Comparison of ENCODE assay signal across 15 cellular contexts in the genomic region with DNA sequence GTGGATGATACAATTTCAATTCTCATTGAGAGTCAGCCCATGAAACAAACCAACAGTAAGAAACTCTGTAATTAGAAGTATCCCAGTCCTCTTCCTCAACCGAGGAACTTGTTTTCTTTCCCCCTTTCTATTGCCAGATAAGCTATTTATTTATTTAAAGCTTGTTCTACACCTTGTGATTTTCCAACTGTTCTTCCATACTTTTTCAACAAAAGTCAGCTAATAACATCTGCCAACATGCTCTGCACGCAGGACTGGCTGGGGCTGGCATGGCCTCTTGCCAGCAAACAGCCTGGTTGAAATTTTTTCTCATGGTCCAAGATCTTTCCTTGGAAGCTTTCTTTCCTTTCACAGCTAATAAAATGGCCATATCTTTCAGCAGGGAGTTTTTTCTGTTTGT.
A peak's percentile ranks its signal among the peaks of the same experiment; 100 is the strongest.
DNase-seq lines count a peak whose midpoint lies in the region; ATAC-seq lines count a peak whose summit lies in the region.
"Had no signal": no experiment of that assay in that cellular context is flagged by ENCODE, and none has a peak within 500 bp of the region (broad histone marks: within the 10 kb centered on the region; RNA-seq: fewer than 3 reads in every experiment).

No MANE protein-coding gene starts in this region.

- peak overlapping the region; percentile 18 for H3K27ac ChIP-seq in caudate nucleus (ENCODE audit: low read depth, low read length)
- H3K27ac ChIP-seq in rectal smooth muscle tissue (ENCODE audit: low read depth, low read length): peak overlapping the region; percentile 6
- H3K27ac ChIP-seq: foreskin keratinocyte had no signal

- H3K27me3 ChIP-seq in rectal smooth muscle tissue (ENCODE audit: control insufficient read depth, insufficient read depth, low read length): no peaks in the 10 kb centered on the region
- H3K27me3 ChIP-seq: foreskin keratinocyte had no signal

- H3K9ac ChIP-seq in rectal smooth muscle tissue (ENCODE audit: low read length): no peak overlapping the region

- H3K4me3 ChIP-seq in rectal smooth muscle tissue (ENCODE audit: low read length): no peak overlapping the region

- H3K4me1 ChIP-seq in rectal smooth muscle tissue (ENCODE audit: control insufficient read depth, insufficient read depth, low read length): peaks cover 2% of the 10 kb centered on the region
- H3K4me1 ChIP-seq: foreskin keratinocyte had no signal

- H3K36me3 ChIP-seq in rectal smooth muscle tissue (ENCODE audit: control insufficient read depth, insufficient read depth, low read length): no peaks in the 10 kb centered on the region

- peak; percentile 36 for DNase-seq in DMS53 (lab: John Stamatoyannopoulos, UW)
- no peak for DNase-seq in DMS53 treated with DMSO at 0.1 percent for 48 hours (lab: John Stamatoyannopoulos, UW; ENCODE audit: unreplicated experiment)
- peak; percentile 83 for DNase-seq in NCI-H1105 treated with DMSO at 0.1 percent for 48 hours (lab: John Stamatoyannopoulos, UW)
- DNase-seq in caudate nucleus (lab: John Stamatoyannopoulos, UW): no peak
- DNase-seq in NCI-H2196 (lab: John Stamatoyannopoulos, UW; ENCODE audit: unreplicated experiment): no peak
- no peak for DNase-seq in stimulated activated CD4-positive, alpha-beta T cell treated with anti-CD3 and anti-CD28 coated beads, Interleukin-2, amount 100 ng/mL, for 48 hours
- DNase-seq: activated naive CD4-positive, alpha-beta T cell treated with Interleukin-2 at 50 U/mL for 16 hours; foreskin keratinocyte; Karpas-422; left colon; NCI-H748 treated with DMSO at 0.1 percent for 48 hours; stimulated activated CD4-positive, alpha-beta T cell treated with anti-CD3 and anti-CD28 coated beads, Interleukin-4, amount 100 ng/mL, for 4 hours; stimulated activated naive CD8-positive, alpha-beta T cell treated with anti-CD3 and anti-CD28 coated beads, Interleukin-15, amount 100 ng/mL, for 72 hours had no signal

- no peak for ATAC-seq in GM18520 (IDR thresholded peaks at IDR 0.05; ENCODE audit: unreplicated experiment)
- ATAC-seq: foreskin keratinocyte; left colon; stimulated activated naive CD8-positive, alpha-beta T cell treated with anti-CD3 and anti-CD28 coated beads, Interleukin-15, amount 100 ng/mL, for 72 hours had no signal

Comparison
In these comparisons a context has a peak if more than half of its experiments do, and no peak if none do; other contexts are left out.
1. DNase-seq: peak in DMS53 (single experiment) and NCI-H1105 treated with DMSO at 0.1 percent for 48 hours (single experiment); none in DMS53 treated with DMSO at 0.1 percent for 48 hours (single experiment), caudate nucleus (0 of 61), NCI-H2196 (single experiment) and stimulated activated CD4-positive, alpha-beta T cell treated with anti-CD3 and anti-CD28 coated beads, Interleukin-2, amount 100 ng/mL, for 48 hours (0 of 2).